In genomic region chr12:54358945-54359761, GRCh38 we compare ENCODE assay signal across 1 cellular context.
TF ChIP-seq lines count a peak whose summit lies in the region.

No MANE protein-coding gene starts in this region.

TF ChIP-seq in IMR-90, 13 proteins besides CTCF, POLR2A, EP300 and RAD21 (continued from another document):
- no peak for TF ChIP-seq CHD1 (IDR thresholded peaks at IDR 0.05; ENCODE audit: low read depth, low read length)
- TF ChIP-seq FOS (IDR thresholded peaks at IDR 0.05; ENCODE audit: low read depth, low read length): peak; percentile 87
- TF ChIP-seq MAZ (IDR thresholded peaks at IDR 0.05; ENCODE audit: borderline replicate concordance, low read depth, low read length): peak; percentile 97
- peak; percentile 33; the same call in 1 of the 2 replicates for TF ChIP-seq CEBPB (IDR thresholded peaks at IDR 0.05; ENCODE audit: low read depth, low read length)
- peak; percentile 91; the same call in 1 of the 2 replicates for TF ChIP-seq MXI1 (IDR thresholded peaks at IDR 0.05; ENCODE audit: borderline replicate concordance, low read depth, low read length)
- TF ChIP-seq USF2 (IDR thresholded peaks at IDR 0.05; ENCODE audit: low read depth, low read length): peak; percentile 80
- no peak for TF ChIP-seq ELK1 (IDR thresholded peaks at IDR 0.05; ENCODE audit: borderline replicate concordance, low read depth, low read length)
- peak; percentile 57; the same call in 1 of the 2 replicates for TF ChIP-seq RFX5 (IDR thresholded peaks at IDR 0.05; ENCODE audit: low read depth, low read length)
- peak; percentile 97 for TF ChIP-seq BHLHE40 (IDR thresholded peaks at IDR 0.05; ENCODE audit: low read depth, low read length)
- no peak for TF ChIP-seq SMC3 (IDR thresholded peaks at IDR 0.05; ENCODE audit: low read depth, low read length)
- TF ChIP-seq RCOR1 (IDR thresholded peaks at IDR 0.05; ENCODE audit: insufficient replicate concordance, low read length): no peak
